In the genomic region with DNA sequence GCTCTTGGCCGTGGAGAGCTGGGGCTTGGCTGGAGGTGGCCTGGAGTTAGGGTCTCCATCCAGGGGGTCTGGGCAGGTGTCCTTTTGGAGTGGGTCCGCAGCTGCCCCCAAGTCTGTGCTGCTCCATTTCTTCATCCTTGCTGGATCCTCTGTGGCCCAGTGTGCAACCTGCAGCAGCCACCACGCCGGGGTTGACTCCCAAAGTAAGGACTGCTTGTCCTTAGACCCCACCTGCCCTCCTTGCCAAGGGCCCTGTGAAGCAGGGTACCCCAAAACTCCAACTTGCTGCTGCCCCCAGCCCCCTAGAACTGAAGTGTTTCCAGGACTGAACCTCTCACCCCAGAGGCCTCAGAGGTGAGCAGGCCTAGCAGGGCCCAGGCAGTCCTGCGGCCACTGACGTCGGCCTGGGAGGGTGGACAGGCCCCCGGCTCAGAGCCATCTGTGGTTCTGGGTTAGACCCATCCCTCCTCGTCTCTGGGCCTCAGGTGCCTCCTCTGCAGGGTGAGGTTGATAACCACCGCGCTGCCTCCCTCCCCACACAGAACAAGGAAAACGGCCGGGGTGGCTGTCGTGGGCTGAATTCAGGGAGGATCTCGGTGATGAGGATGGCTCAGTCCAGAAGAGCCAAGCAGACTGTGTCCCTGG, we compare ENCODE assay signal across 28 cellular contexts.
"Had no signal": no experiment of that assay in that cellular context is flagged by ENCODE, and none has a peak within 500 bp of the region (broad histone marks: within the 10 kb centered on the region; RNA-seq: fewer than 3 reads in every experiment).

No MANE protein-coding gene starts in this region.

- H3K9me3 ChIP-seq: body of pancreas, esophagus muscularis mucosa, gastrocnemius medialis, heart left ventricle had no signal

- ATAC-seq: activated CD4-positive, alpha-beta T cell treated with anti-CD3 and anti-CD28 coated beads for 36 hours; activated T-cell treated with anti-CD3 and anti-CD28 coated beads, Interleukin-2, amount 50 U/mL, for 72 hours; activated T-helper 17 cell treated with anti-CD3 and anti-CD28 coated beads, Interleukin-2, amount 50 U/mL, for 72 hours; body of pancreas; foreskin keratinocyte; gastrocnemius medialis; heart left ventricle had no signal

- H3K27ac ChIP-seq: body of pancreas, coronary artery, esophagus muscularis mucosa, foreskin keratinocyte, gastrocnemius medialis, heart left ventricle had no signal

- H3K27me3 ChIP-seq: body of pancreas, dorsolateral prefrontal cortex, esophagus muscularis mucosa, foreskin keratinocyte, gastrocnemius medialis, heart left ventricle had no signal

- H3K4me3 ChIP-seq: body of pancreas, coronary artery, dorsolateral prefrontal cortex, esophagus muscularis mucosa, gastrocnemius medialis, heart left ventricle had no signal

- H3K4me1 ChIP-seq: body of pancreas, foreskin keratinocyte had no signal

- DNase-seq: activated CD4-positive, alpha-beta memory T cell treated with anti-CD3 and anti-CD28 coated beads, Interleukin-2, amount 10 ng/mL, durations not matched to agents 7 days and 5 days; activated CD4-positive, alpha-beta T cell treated with anti-CD3 and anti-CD28 coated beads for 36 hours; activated CD4-positive, alpha-beta T cell treated with anti-CD3 and anti-CD28 coated beads, Interleukin-2, amount 10 ng/mL, durations not matched to agents 24 days and 14 days; activated CD4-positive, CD25-positive, alpha-beta regulatory T cell; activated CD4-positive, CD25-positive, alpha-beta regulatory T cell treated with anti-CD3 and anti-CD28 coated beads, Interleukin-2, amount 50 U/mL, for 72 hours; activated CD8-positive, alpha-beta memory T cell treated with anti-CD3 and anti-CD28 coated beads, Interleukin-2, amount 50 U/mL, for 48 hours; activated effector memory CD4-positive, alpha-beta T cell treated with Interleukin-2 at 50 U/mL for 16 hours; activated gamma-delta T cell treated with Interleukin-2 at 50 U/mL for 16 hours; activated naive CD4-positive, alpha-beta T cell treated with anti-CD3 and anti-CD28 coated beads, Interleukin-2, amount 50 U/mL, for 16 hours; activated naive CD4-positive, alpha-beta T cell treated with Interleukin-2 at 50 U/mL for 16 hours; activated T-cell treated with anti-CD3 and anti-CD28 coated beads for 4 hours; activated T-cell treated with anti-CD3 and anti-CD28 coated beads, Interleukin-2, amount 50 U/mL, for 24 hours; activated T-cell treated with anti-CD3 and anti-CD28 coated beads, Interleukin-2, amount 50 U/mL, for 72 hours; amniotic stem cell; body of pancreas; central memory CD4-positive, alpha-beta T cell; cerebellar nuclear complex; effector memory CD4-positive, alpha-beta T cell; erythroblast; foreskin keratinocyte; gastrocnemius medialis; glutamatergic neuron; heart left ventricle; T-helper 2 cell had no signal
